ENCODE assay signal across 1 cellular context in the genomic region with DNA sequence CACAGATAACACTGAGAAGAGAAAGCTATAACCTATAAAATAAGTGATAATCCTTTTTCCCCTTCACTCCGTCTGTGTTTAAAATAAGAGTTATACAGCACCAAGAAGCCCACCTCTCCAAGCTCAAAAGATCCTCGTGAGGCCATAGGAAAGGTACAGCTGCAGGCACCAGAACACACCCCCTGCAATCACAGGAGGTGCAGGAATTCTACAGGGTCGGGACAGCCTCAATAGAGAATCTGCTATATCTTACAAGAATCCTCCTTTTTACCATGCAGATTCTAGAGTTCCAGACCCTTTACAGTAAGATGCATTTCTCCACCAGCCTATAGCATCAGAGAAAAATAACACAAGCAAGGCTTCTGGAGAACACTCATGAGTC.
TF ChIP-seq lines count a peak whose summit lies in the region.

No MANE protein-coding gene starts in this region.

TF ChIP-seq in SK-N-SH treated with all-trans-retinoic acid at 6 μM for 48 hours, 23 proteins besides CTCF, POLR2A, EP300 and RAD21 (continued from another document):
- TF ChIP-seq, protein P1, sequence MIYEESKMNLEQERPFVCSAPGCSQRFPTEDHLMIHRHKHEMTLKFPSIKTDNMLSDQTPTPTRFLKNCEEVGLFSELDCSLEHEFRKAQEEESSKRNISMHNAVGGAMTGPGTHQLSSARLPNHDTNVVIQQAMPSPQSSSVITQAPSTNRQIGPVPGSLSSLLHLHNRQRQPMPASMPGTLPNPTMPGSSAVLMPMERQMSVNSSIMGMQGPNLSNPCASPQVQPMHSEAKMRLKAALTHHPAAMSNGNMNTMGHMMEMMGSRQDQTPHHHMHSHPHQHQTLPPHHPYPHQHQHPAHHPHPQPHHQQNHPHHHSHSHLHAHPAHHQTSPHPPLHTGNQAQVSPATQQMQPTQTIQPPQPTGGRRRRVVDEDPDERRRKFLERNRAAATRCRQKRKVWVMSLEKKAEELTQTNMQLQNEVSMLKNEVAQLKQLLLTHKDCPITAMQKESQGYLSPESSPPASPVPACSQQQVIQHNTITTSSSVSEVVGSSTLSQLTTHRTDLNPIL (CRISPR knock-in tag; IDR thresholded peaks at IDR 0.05; ENCODE audit: low read depth): no peak
- TF ChIP-seq ZNF565 (CRISPR knock-in tag; conservative IDR thresholded peaks at IDR 0.05; ENCODE audit: low read depth) (no peak), ZC3H10 (CRISPR knock-in tag; IDR thresholded peaks at IDR 0.05) (no peak), TOX (CRISPR knock-in tag; IDR thresholded peaks at IDR 0.05; ENCODE audit: borderline replicate concordance) (no peak), RARB (CRISPR knock-in tag; IDR thresholded peaks at IDR 0.05) (no peak), SNAI2 (CRISPR knock-in tag; IDR thresholded peaks at IDR 0.05) (no peak), CSDC2 (CRISPR knock-in tag; IDR thresholded peaks at IDR 0.05) (no peak), PPARA (CRISPR knock-in tag; IDR thresholded peaks at IDR 0.05; ENCODE audit: borderline replicate concordance) (no peak), CSRNP3 (CRISPR knock-in tag; IDR thresholded peaks at IDR 0.05) (no peak)
